ENCODE assay signal across 8 cellular contexts in the genomic region with DNA sequence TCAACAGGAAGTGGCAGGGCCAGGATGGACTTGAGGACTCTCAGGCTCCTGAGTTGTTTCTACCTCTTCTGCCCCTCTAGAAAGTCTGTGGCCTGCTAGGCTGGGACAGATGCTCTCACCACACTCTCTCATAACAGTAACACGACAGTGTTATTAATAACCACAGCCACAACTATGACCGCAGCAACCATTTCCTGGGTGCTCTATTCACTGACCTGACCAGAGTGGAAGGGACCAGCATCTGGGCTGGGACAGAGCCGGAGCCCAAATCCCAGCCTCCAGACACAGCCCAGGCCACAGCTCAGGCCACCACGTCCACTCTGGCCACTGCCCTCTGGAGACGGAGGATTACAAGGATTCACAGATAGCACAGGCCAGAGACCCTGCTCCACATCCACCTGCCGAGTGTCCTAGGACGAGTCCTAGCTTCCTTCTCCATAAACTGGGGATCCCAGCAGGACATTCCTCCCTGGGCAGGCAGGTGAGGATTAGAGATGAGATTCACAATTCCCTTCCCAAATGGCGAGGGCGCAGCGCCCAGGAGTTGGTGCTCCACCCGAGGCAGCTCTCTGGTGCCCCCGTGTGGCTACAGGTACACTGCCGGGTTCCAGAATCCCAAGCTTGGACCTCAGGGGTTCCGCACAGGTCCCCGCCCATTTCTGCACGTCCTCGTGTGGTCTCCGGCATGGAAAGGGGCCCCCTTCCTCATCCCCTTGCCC. TPM values are rescaled to one million over a fixed set of nuclear protein-coding genes. Genes with fewer than 3 reads are reported as not detected.
DNase-seq lines count a peak whose midpoint lies in the region; ATAC-seq, FAIRE-seq and TF ChIP-seq lines count a peak whose summit lies in the region.

No MANE protein-coding gene starts in this region.

- in situ Hi-C loops in SK-MEL-5 (cut with HindIII; ENCODE audit: low pct_unique_long_range_greater_than_20kb, low sequenced_read_pairs), result no loop called here

- no peaks in the 10 kb centered on the region for H3K4me1 ChIP-seq in astrocyte (ENCODE audit: insufficient read depth, low read length)

- H2AFZ ChIP-seq in astrocyte (ENCODE audit: low read depth, low read length), result no peak overlapping the region

- peaks cover 3% of the 10 kb centered on the region for H3K9me3 Mint-ChIP-seq in astrocyte (ENCODE audit: unreplicated experiment)

- no peaks in the 10 kb centered on the region for H3K9me3 ChIP-seq in astrocyte (ENCODE audit: insufficient read depth, low read depth, low read length)

- peaks cover 2% of the 10 kb centered on the region for H3K27me3 ChIP-seq in HL-60 (ENCODE audit: insufficient read depth, poor library complexity, severe bottlenecking)
- peaks cover 13% of the 10 kb centered on the region for H3K27me3 ChIP-seq in astrocyte (ENCODE audit: insufficient read depth, low read length)

- H4K20me1 ChIP-seq in astrocyte (ENCODE audit: insufficient read depth, low read length), result no peaks in the 10 kb centered on the region

- DNase-seq in HL-60 (ENCODE audit: low read depth in 1 of 2, low spot score in 1 of 2), result peak; percentile 31 to 38
- DNase-seq in SK-MEL-5 (ENCODE audit: low read depth, low spot score), result peak; percentile 75
- no peak for DNase-seq in astrocyte (ENCODE audit: low read depth)
- DNase-seq in iPS-NIHi7 (ENCODE audit: extremely low spot score), result peak; percentile 88
- peak in 2 of 3 experiments; percentile 18 to 55 for DNase-seq in stimulated activated CD4-positive, alpha-beta T cell treated with anti-CD3 and anti-CD28 coated beads, TNF-alpha, amount 100 ng/mL, for 24 hours (ENCODE audit: low read depth in 3 of 3)

- H3K9ac ChIP-seq in astrocyte (ENCODE audit: low read length), result no peak overlapping the region

- no peaks in the 10 kb centered on the region for H3K4me1 Mint-ChIP-seq in astrocyte (ENCODE audit: low read depth, unreplicated experiment)

- H3K36me3 ChIP-seq in astrocyte (ENCODE audit: insufficient read depth, low read length), result no peaks in the 10 kb centered on the region

- no peaks in the 10 kb centered on the region for H3K79me2 ChIP-seq in astrocyte (ENCODE audit: insufficient read depth, low read length)

- H3K27ac Mint-ChIP-seq in astrocyte (ENCODE audit: unreplicated experiment), result no peak overlapping the region

- H3K4me2 ChIP-seq in astrocyte (ENCODE audit: low read length), result no peak overlapping the region

- ATAC-seq in GM19035 (IDR thresholded peaks at IDR 0.05; ENCODE audit: unreplicated experiment) (peak; percentile 83), HG02981 (IDR thresholded peaks at IDR 0.05; ENCODE audit: unreplicated experiment) (no peak)

- no peak for FAIRE-seq in astrocyte (lab: Jason Lieb, UNC)

- H3K4me3 ChIP-seq in HL-60 (replicated peaks; ENCODE audit: insufficient read depth, low read length) (no peak overlapping the region), astrocyte (ENCODE audit: insufficient read depth, low read depth, low read length) (no peak overlapping the region)

- H3K27me3 Mint-ChIP-seq in astrocyte (ENCODE audit: low read depth, unreplicated experiment), result peaks cover 38% of the 10 kb centered on the region

- no peaks in the 10 kb centered on the region for H3K36me3 Mint-ChIP-seq in astrocyte (ENCODE audit: low read depth, unreplicated experiment)

- TF ChIP-seq CTCF in C4-2B (conservative IDR thresholded peaks at IDR 0.05), result peak; percentile 86
- peak; percentile 90 for TF ChIP-seq CTCF in HL-60 (IDR thresholded peaks at IDR 0.05; ENCODE audit: insufficient read depth, low read length)
- peak; percentile 61 for TF ChIP-seq CTCF in astrocyte (IDR thresholded peaks at IDR 0.05; ENCODE audit: insufficient read depth, low read depth, low read length)

- no peak overlapping the region for H3K4me3 Mint-ChIP-seq in astrocyte (ENCODE audit: unreplicated experiment)

- H3K27ac ChIP-seq in C4-2B (no peak overlapping the region), HL-60 (replicated peaks) (no peak overlapping the region), astrocyte (ENCODE audit: low read depth, low read length) (no peak overlapping the region)

RNA-seq across cellular contexts. Expression of a gene that starts 7.1 kb away (rescaled TPM):
- total RNA-seq in SK-MEL-5 (2014; rRNA removed; shearing (Covaris generic)), result not detected in 2 replicates
- not detected in 2 replicates for polyA plus RNA-seq in SK-MEL-5 (2015; cell fraction: cytosol; rRNA removed)
- not detected in 2 replicates for polyA plus RNA-seq in SK-MEL-5 (2015; cell fraction: nucleus; rRNA removed)
- total RNA-seq in astrocyte, result not detected in 2 replicates

RNA-seq across cellular contexts. Expression of a gene that starts 22.4 kb away (rescaled TPM):
- total RNA-seq in SK-MEL-5 (2014; rRNA removed; shearing (Covaris generic)), result 1.8 and 2.0 TPM in 2 replicates
- 3.5 and 4.1 TPM in 2 replicates for polyA plus RNA-seq in SK-MEL-5 (2015; cell fraction: cytosol; rRNA removed)
- 43.0 and 59.2 TPM in 2 replicates for polyA plus RNA-seq in SK-MEL-5 (2015; cell fraction: nucleus; rRNA removed)
- total RNA-seq in astrocyte, result 5.9 and 6.1 TPM in 2 replicates

RNA-seq across cellular contexts. Expression of a gene that starts 38.8 kb away (rescaled TPM):
- 11.1 and 12.5 TPM in 2 replicates for total RNA-seq in SK-MEL-5 (2014; rRNA removed; shearing (Covaris generic))
- polyA plus RNA-seq in SK-MEL-5 (2015; cell fraction: cytosol; rRNA removed), result 12.0 and 20.3 TPM in 2 replicates
- 62.4 and 98.6 TPM in 2 replicates for polyA plus RNA-seq in SK-MEL-5 (2015; cell fraction: nucleus; rRNA removed)
- 8.3 and 10.8 TPM in 2 replicates for total RNA-seq in astrocyte
